In the genomic region with DNA sequence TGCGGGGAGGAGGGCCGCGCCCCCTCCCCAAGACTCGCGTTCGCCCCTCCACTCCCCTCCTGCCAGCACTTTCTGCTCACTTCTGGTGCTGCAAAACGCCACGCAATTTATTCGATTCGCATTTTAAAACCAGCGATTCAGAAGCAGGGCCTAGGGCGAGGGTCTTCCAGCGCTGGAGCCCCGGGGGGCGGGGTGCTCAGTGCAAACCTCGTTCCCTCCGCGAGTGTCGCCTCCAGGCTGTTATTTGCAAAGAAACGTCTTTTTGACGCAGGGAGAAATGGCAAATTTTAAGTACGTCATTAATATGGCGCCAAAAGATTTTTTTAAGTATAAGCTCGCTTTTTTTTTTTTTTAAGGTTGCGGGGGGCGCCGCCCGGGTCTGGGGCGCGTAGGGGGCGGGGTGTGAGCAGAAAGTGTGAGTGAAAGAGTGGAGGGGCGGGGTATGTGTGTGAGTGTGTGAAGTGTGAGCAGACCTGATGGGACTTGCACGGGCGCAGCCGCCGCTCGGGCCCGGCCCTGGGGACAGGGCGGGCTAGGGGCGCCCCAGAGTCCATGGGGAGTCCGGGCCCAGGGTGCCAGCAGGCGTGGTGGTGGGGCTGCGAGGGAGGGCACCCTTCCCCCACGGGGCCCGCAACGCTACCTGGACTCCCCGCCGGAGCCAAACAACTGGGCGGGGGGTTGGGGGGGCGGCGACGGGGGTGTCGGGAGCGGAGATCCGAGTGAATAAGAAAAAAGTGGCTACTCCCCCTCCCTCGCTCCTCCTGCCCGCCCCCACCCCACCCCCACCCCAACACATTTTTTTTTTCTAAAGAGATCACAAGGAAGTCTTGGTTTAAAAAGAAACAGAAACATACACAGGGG, we compare ENCODE assay signal across 8 cellular contexts. TPM values are rescaled to one million over a fixed set of nuclear protein-coding genes. Genes with fewer than 3 reads are reported as not detected.
DNase-seq lines count a peak whose midpoint lies in the region; ATAC-seq and TF ChIP-seq lines count a peak whose summit lies in the region.

A gene (plus strand): TSS at position 845 of the 861 bp plus-strand sequence. CDS start 10,188 bp downstream, outside the sequence.

- H3K4me3 ChIP-seq in GM12875 (ENCODE audit: low read depth, low read length), result peak within 1 kb of the TSS; percentile 91

- no peak for TF ChIP-seq CTCF in GM12875 (IDR thresholded peaks at IDR 0.05; ENCODE audit: borderline replicate concordance, insufficient read depth, low read depth, low read length)

- peak; percentile 35 for ATAC-seq in HG02798 (IDR thresholded peaks at IDR 0.05; ENCODE audit: poor library complexity, unreplicated experiment)

- DNase-seq in NCI-H526 treated with DMSO at 0.1 percent for 48 hours (lab: John Stamatoyannopoulos, UW), result peak; percentile 24
- peak; percentile 90 for DNase-seq in activated CD8-positive, alpha-beta memory T cell treated with anti-CD3 and anti-CD28 coated beads for 24 hours
- peak; percentile 85 for DNase-seq in effector CD8-positive, alpha-beta T cell (lab: John Stamatoyannopoulos, UW)
- peak; percentile 71 to 75 for DNase-seq in lung microvascular endothelial cell (ENCODE audit: low read depth in 2 of 2)
- DNase-seq in stimulated activated CD4-positive, alpha-beta T cell treated with anti-CD3 and anti-CD28 coated beads, TNF-alpha, amount 100 ng/mL, for 4 hours (ENCODE audit: low read depth in 3 of 3), result peak; percentile 61 to 66 (median 64)
- DNase-seq in T1000 (lab: John Stamatoyannopoulos, UW), result no peak

RNA-seq across cellular contexts. Expression of the gene that starts here (rescaled TPM):
- total RNA-seq in lung microvascular endothelial cell, result 11.8 and 17.5 TPM in 2 replicates
